In genomic region chr1:60753508-60753907, GRCh38 we compare ENCODE assay signal across 19 cellular contexts.
DNase-seq lines count a peak whose midpoint lies in the region; ATAC-seq lines count a peak whose summit lies in the region.
"Had no signal": no experiment of that assay in that cellular context is flagged by ENCODE, and none has a peak within 500 bp of the region (broad histone marks: within the 10 kb centered on the region; RNA-seq: fewer than 3 reads in every experiment).

No MANE protein-coding gene starts in this region.

- no peak for ATAC-seq in GM18858 (IDR thresholded peaks at IDR 0.05; ENCODE audit: unreplicated experiment)
- ATAC-seq: A549, HCT116, T-cell had no signal

- DNase-seq in NCI-H2171 treated with DMSO at 0.1 percent for 48 hours (lab: John Stamatoyannopoulos, UW) (peak; percentile 36), NCI-H2171 (lab: John Stamatoyannopoulos, UW) (no peak), NCI-H1436 (lab: John Stamatoyannopoulos, UW) (peak; percentile 80), NCI-H82 treated with DMSO at 0.1 percent for 48 hours (lab: John Stamatoyannopoulos, UW; ENCODE audit: unreplicated experiment) (peak; percentile 8), retina (no peak), globus pallidus (ENCODE audit: low spot score) (no peak)
- DNase-seq: DMS79, KG1, NCI-H1092 treated with DMSO at 0.1 percent for 48 hours, NCI-H2029 treated with DMSO at 0.1 percent for 48 hours, NCI-H226, NCI-H510A treated with DMSO at 0.1 percent for 48 hours, PC-9, RPMI8226, SHP77, T-cell had no signal

Comparison
In these comparisons a context has a peak if more than half of its experiments do, and no peak if none do; other contexts are left out.
1. DNase-seq: peak in NCI-H2171 treated with DMSO at 0.1 percent for 48 hours (single experiment), NCI-H1436 (single experiment) and NCI-H82 treated with DMSO at 0.1 percent for 48 hours (single experiment); none in NCI-H2171 (single experiment), retina (single experiment) and globus pallidus (single experiment).